3 cellular contexts compared by ENCODE assay signal in genomic region chr19:40858109-40858508, GRCh38.
TF ChIP-seq lines count a peak whose summit lies in the region.

No MANE protein-coding gene starts in this region.

TF ChIP-seq in A549, 52 proteins besides CTCF, POLR2A, EP300 and RAD21:
- TF ChIP-seq ZC3H11A (IDR thresholded peaks at IDR 0.05), result no peak
- 0 out of 3 replicates have a peak, but pooled peaks have one; percentile 12 for TF ChIP-seq SMC3 (IDR thresholded peaks at IDR 0.05)
TF ChIP-seq in A549: peak in this region for 1.

TF ChIP-seq in HCT116, 20 proteins besides CTCF, POLR2A, EP300 and RAD21:
- no peak for TF ChIP-seq POLR2AphosphoS5 (IDR thresholded peaks at IDR 0.05; ENCODE audit: low read depth, low read length)
- no peak for TF ChIP-seq SP1 (IDR thresholded peaks at IDR 0.05; ENCODE audit: low read depth)
- no peak for TF ChIP-seq SIN3A (IDR thresholded peaks at IDR 0.05; ENCODE audit: low read depth)
- TF ChIP-seq JUND (IDR thresholded peaks at IDR 0.05), result no peak
- no peak for TF ChIP-seq YY1 (IDR thresholded peaks at IDR 0.05; ENCODE audit: extremely low read depth, insufficient replicate concordance, low read depth, low read length)
- no peak for TF ChIP-seq ELF1 (IDR thresholded peaks at IDR 0.05; ENCODE audit: borderline replicate concordance, low read depth)
- no peak for TF ChIP-seq ATF3 (IDR thresholded peaks at IDR 0.05)
- TF ChIP-seq, protein P1, sequence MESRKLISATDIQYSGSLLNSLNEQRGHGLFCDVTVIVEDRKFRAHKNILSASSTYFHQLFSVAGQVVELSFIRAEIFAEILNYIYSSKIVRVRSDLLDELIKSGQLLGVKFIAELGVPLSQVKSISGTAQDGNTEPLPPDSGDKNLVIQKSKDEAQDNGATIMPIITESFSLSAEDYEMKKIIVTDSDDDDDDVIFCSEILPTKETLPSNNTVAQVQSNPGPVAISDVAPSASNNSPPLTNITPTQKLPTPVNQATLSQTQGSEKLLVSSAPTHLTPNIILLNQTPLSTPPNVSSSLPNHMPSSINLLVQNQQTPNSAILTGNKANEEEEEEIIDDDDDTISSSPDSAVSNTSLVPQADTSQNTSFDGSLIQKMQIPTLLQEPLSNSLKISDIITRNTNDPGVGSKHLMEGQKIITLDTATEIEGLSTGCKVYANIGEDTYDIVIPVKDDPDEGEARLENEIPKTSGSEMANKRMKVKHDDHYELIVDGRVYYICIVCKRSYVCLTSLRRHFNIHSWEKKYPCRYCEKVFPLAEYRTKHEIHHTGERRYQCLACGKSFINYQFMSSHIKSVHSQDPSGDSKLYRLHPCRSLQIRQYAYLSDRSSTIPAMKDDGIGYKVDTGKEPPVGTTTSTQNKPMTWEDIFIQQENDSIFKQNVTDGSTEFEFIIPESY (IDR thresholded peaks at IDR 0.05; ENCODE audit: extremely low read depth, insufficient replicate concordance, low read length), result no peak
- TF ChIP-seq CEBPB (IDR thresholded peaks at IDR 0.05; ENCODE audit: low read depth), result no peak
- no peak for TF ChIP-seq EZH2phosphoT487 (IDR thresholded peaks at IDR 0.05; ENCODE audit: borderline replicate concordance)
- TF ChIP-seq TCF7L2 (IDR thresholded peaks at IDR 0.05; ENCODE audit: borderline replicate concordance, extremely low read depth, insufficient read depth, insufficient read length), result no peak
- TF ChIP-seq ZNF274 (IDR thresholded peaks at IDR 0.05; ENCODE audit: low read depth, low read length), result no peak
- TF ChIP-seq CBX3 (IDR thresholded peaks at IDR 0.05; ENCODE audit: low read depth), result no peak
- no peak for TF ChIP-seq EZH2 (IDR thresholded peaks at IDR 0.05)
- no peak for TF ChIP-seq SRF (IDR thresholded peaks at IDR 0.05; ENCODE audit: low read depth)

TF ChIP-seq in H1, 55 proteins besides CTCF, POLR2A, EP300 and RAD21:
- TF ChIP-seq BACH1 (IDR thresholded peaks at IDR 0.05; ENCODE audit: low read length) (no peak), KDM5A (IDR thresholded peaks at IDR 0.05; ENCODE audit: low read length) (no peak), RFX5 (IDR thresholded peaks at IDR 0.05; ENCODE audit: borderline replicate concordance, low read depth, low read length) (no peak), JUN (IDR thresholded peaks at IDR 0.05; ENCODE audit: low read depth, low read length) (no peak), SRF (IDR thresholded peaks at IDR 0.05; ENCODE audit: low read depth, low read length) (no peak), TAF1 (IDR thresholded peaks at IDR 0.05; ENCODE audit: low read depth, low read length) (no peak), RNF2 (IDR thresholded peaks at IDR 0.05; ENCODE audit: borderline replicate concordance, low read depth, low read length, missing control alignments, poor library complexity, severe bottlenecking) (no peak), RXRA (IDR thresholded peaks at IDR 0.05; ENCODE audit: insufficient read depth, low read depth, low read length) (no peak), SIRT6 (IDR thresholded peaks at IDR 0.05; ENCODE audit: low read length) (no peak)
